In genomic region chr19:56567274-56568120, GRCh38 we compare ENCODE assay signal across 7 cellular contexts. TPM values are rescaled to one million over a fixed set of nuclear protein-coding genes. Genes with fewer than 3 reads are reported as not detected.
DNase-seq lines count a peak whose midpoint lies in the region; ATAC-seq and TF ChIP-seq lines count a peak whose summit lies in the region.

Gene ZNF470, plus strand, starts transcription at chr19:56567468. Its CDS starts 2,844 bp downstream, at chr19:56570312.

- DNase-seq in NCI-H2227 (lab: John Stamatoyannopoulos, UW; ENCODE audit: unreplicated experiment) (peak; percentile 99), colonic mucosa (peak; percentile 97), kidney tubule cell (ENCODE audit: low spot score) (peak; percentile 93)
- peak; percentile 92 for DNase-seq in activated CD4-positive, alpha-beta T cell treated with anti-CD3 and anti-CD28 coated beads for 48 hours
- peak; percentile 76 to 87 for DNase-seq in stimulated activated CD4-positive, alpha-beta T cell treated with anti-CD3 and anti-CD28 coated beads, Interleukin-15, amount 100 ng/mL, for 48 hours (ENCODE audit: low read depth in 2 of 2)

- peak within 1 kb of the TSS; percentile 97 for H3K4me3 ChIP-seq in colonic mucosa

- H3K9ac ChIP-seq in colonic mucosa (ENCODE audit: low read depth in 2 of 2, low read length in 2 of 2) = peak within 1 kb of the TSS; percentile 72 to 76

- intact Hi-C loops in colonic mucosa (cut with DNase I) = no loop called here

- no peaks in the 10 kb centered on the region for H3K36me3 ChIP-seq in colonic mucosa

- ATAC-seq in GM18511 (IDR thresholded peaks at IDR 0.05; ENCODE audit: unreplicated experiment) (peak; percentile 99), HG02973 (IDR thresholded peaks at IDR 0.05; ENCODE audit: unreplicated experiment) (peak; percentile 96)

- peak within 1 kb of the TSS; percentile 72 for H3K27ac ChIP-seq in colonic mucosa

- H3K4me1 ChIP-seq in colonic mucosa = no peaks in the 10 kb centered on the region

- H3K9me3 ChIP-seq in colonic mucosa = peaks cover 15% of the 10 kb centered on the region

- TF ChIP-seq CTCF in colonic mucosa (IDR thresholded peaks at IDR 0.05) = no peak

- H3K27me3 ChIP-seq in colonic mucosa = no peaks in the 10 kb centered on the region

RNA-seq across cellular contexts. Expression of gene ZNF470, which starts in this region (rescaled TPM):
- total RNA-seq in colonic mucosa = 1 to 10 TPM; 1.8 to 2.5 TPM

Comparison
In these comparisons a context has a peak if more than half of its experiments do, and no peak if none do; other contexts are left out.
1. Peak in every context shown above with its lines: DNase-seq, ATAC-seq, H3K4me3 ChIP-seq and H3K27ac ChIP-seq.